1 cellular context compared by ENCODE assay signal in the genomic region with DNA sequence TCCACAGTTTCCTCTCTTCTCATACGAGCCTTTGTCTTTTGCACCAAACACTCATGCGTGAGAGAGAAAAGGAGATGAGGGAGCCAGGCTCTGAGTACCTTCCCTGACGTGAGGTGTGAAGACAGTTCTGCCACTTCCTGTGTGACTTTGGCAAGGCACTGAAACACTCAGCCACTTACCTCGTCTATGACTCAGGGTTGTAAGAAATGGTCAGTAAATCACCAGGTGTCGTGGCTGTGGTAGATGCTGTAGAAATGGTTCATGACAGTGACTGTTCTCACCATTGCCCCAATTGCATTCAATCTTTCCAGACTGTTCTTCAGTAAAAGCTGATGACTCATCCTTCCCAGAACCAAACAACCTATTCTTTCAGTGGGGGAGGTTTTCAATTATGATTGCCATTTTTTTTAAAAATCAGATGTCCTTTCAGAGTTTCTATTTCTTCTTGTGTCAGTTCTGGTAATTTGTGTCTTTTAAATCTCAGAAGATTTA.
TF ChIP-seq lines count a peak whose summit lies in the region.

No MANE protein-coding gene starts in this region.

TF ChIP-seq in GM12878, 131 proteins besides CTCF, POLR2A, EP300 and RAD21 (continued from another document and continues in another):
- TF ChIP-seq, protein P1, sequence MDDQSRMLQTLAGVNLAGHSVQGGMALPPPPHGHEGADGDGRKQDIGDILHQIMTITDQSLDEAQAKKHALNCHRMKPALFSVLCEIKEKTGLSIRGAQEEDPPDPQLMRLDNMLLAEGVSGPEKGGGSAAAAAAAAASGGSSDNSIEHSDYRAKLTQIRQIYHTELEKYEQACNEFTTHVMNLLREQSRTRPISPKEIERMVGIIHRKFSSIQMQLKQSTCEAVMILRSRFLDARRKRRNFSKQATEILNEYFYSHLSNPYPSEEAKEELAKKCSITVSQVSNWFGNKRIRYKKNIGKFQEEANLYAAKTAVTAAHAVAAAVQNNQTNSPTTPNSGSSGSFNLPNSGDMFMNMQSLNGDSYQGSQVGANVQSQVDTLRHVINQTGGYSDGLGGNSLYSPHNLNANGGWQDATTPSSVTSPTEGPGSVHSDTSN (IDR thresholded peaks at IDR 0.05; ENCODE audit: insufficient replicate concordance, low read depth, low read length) = peak; percentile 49
- TF ChIP-seq BCL11A (IDR thresholded peaks at IDR 0.05; ENCODE audit: low read depth, low read length) = peak; percentile 67; the same call in 1 of the 2 replicates
- peak; percentile 71; the same call in 1 of the 2 replicates for TF ChIP-seq JUND (IDR thresholded peaks at IDR 0.05; ENCODE audit: low read depth, low read length)
- 0 out of 2 replicates have a peak, but pooled peaks have one; percentile 24 for TF ChIP-seq CREM (IDR thresholded peaks at IDR 0.05; ENCODE audit: low read depth)
- peak; percentile 89 for TF ChIP-seq MTA2 (IDR thresholded peaks at IDR 0.05; ENCODE audit: low read depth)
- peak; percentile 60; the same call in 1 of the 2 replicates for TF ChIP-seq SPI1 (IDR thresholded peaks at IDR 0.05; ENCODE audit: borderline replicate concordance, insufficient read depth, low read depth, low read length)
- TF ChIP-seq CHD2 (IDR thresholded peaks at IDR 0.05; ENCODE audit: borderline replicate concordance, low read depth, low read length) = no peak
- TF ChIP-seq ESRRA (IDR thresholded peaks at IDR 0.05; ENCODE audit: low read length) = no peak
- no peak for TF ChIP-seq KDM1A (IDR thresholded peaks at IDR 0.05; ENCODE audit: borderline replicate concordance)
- TF ChIP-seq, protein P2, sequence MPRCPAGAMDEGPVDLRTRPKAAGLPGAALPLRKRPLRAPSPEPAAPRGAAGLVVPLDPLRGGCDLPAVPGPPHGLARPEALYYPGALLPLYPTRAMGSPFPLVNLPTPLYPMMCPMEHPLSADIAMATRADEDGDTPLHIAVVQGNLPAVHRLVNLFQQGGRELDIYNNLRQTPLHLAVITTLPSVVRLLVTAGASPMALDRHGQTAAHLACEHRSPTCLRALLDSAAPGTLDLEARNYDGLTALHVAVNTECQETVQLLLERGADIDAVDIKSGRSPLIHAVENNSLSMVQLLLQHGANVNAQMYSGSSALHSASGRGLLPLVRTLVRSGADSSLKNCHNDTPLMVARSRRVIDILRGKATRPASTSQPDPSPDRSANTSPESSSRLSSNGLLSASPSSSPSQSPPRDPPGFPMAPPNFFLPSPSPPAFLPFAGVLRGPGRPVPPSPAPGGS (IDR thresholded peaks at IDR 0.05; ENCODE audit: borderline replicate concordance, insufficient read depth, low read depth, low read length, poor library complexity, severe bottlenecking) = no peak
- TF ChIP-seq, protein P3, sequence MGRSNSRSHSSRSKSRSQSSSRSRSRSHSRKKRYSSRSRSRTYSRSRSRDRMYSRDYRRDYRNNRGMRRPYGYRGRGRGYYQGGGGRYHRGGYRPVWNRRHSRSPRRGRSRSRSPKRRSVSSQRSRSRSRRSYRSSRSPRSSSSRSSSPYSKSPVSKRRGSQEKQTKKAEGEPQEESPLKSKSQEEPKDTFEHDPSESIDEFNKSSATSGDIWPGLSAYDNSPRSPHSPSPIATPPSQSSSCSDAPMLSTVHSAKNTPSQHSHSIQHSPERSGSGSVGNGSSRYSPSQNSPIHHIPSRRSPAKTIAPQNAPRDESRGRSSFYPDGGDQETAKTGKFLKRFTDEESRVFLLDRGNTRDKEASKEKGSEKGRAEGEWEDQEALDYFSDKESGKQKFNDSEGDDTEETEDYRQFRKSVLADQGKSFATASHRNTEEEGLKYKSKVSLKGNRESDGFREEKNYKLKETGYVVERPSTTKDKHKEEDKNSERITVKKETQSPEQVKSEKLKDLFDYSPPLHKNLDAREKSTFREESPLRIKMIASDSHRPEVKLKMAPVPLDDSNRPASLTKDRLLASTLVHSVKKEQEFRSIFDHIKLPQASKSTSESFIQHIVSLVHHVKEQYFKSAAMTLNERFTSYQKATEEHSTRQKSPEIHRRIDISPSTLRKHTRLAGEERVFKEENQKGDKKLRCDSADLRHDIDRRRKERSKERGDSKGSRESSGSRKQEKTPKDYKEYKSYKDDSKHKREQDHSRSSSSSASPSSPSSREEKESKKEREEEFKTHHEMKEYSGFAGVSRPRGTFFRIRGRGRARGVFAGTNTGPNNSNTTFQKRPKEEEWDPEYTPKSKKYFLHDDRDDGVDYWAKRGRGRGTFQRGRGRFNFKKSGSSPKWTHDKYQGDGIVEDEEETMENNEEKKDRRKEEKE (IDR thresholded peaks at IDR 0.05) = no peak
- no peak; the same call in 1 of the 2 replicates for TF ChIP-seq PAX5 (IDR thresholded peaks at IDR 0.05; ENCODE audit: borderline replicate concordance, low read depth, low read length)
- TF ChIP-seq, protein P4, sequence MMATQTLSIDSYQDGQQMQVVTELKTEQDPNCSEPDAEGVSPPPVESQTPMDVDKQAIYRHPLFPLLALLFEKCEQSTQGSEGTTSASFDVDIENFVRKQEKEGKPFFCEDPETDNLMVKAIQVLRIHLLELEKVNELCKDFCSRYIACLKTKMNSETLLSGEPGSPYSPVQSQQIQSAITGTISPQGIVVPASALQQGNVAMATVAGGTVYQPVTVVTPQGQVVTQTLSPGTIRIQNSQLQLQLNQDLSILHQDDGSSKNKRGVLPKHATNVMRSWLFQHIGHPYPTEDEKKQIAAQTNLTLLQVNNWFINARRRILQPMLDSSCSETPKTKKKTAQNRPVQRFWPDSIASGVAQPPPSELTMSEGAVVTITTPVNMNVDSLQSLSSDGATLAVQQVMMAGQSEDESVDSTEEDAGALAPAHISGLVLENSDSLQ (IDR thresholded peaks at IDR 0.05) = peak; percentile 79
- TF ChIP-seq MEF2B (IDR thresholded peaks at IDR 0.05; ENCODE audit: partially characterized antibody, poor library complexity, severe bottlenecking) = peak; percentile 82
- no peak for TF ChIP-seq YBX1 (IDR thresholded peaks at IDR 0.05)
- TF ChIP-seq MXI1 (IDR thresholded peaks at IDR 0.05; ENCODE audit: low read depth, low read length) = no peak
- peak; percentile 52 for TF ChIP-seq RUNX3 (IDR thresholded peaks at IDR 0.05; ENCODE audit: low read length)
- TF ChIP-seq EZH2 (IDR thresholded peaks at IDR 0.05; ENCODE audit: borderline replicate concordance, control insufficient read depth, low read depth, low read length) = no peak
- TF ChIP-seq MYB (IDR thresholded peaks at IDR 0.05; ENCODE audit: borderline replicate concordance, low read depth, low read length) = no peak
- no peak for TF ChIP-seq KLF5 (IDR thresholded peaks at IDR 0.05; ENCODE audit: partially characterized antibody)
- peak; percentile 68; the same call in 1 of the 2 replicates for TF ChIP-seq ZNF207 (IDR thresholded peaks at IDR 0.05; ENCODE audit: borderline replicate concordance)
- no peak for TF ChIP-seq TCF7 (IDR thresholded peaks at IDR 0.05; ENCODE audit: borderline replicate concordance)
- TF ChIP-seq, protein P5, sequence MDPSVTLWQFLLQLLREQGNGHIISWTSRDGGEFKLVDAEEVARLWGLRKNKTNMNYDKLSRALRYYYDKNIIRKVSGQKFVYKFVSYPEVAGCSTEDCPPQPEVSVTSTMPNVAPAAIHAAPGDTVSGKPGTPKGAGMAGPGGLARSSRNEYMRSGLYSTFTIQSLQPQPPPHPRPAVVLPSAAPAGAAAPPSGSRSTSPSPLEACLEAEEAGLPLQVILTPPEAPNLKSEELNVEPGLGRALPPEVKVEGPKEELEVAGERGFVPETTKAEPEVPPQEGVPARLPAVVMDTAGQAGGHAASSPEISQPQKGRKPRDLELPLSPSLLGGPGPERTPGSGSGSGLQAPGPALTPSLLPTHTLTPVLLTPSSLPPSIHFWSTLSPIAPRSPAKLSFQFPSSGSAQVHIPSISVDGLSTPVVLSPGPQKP (IDR thresholded peaks at IDR 0.05; ENCODE audit: low read depth, low read length) = no peak
- TF ChIP-seq, protein P6, sequence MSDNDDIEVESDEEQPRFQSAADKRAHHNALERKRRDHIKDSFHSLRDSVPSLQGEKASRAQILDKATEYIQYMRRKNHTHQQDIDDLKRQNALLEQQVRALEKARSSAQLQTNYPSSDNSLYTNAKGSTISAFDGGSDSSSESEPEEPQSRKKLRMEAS (IDR thresholded peaks at IDR 0.05; ENCODE audit: low read depth, low read length) = no peak
- TF ChIP-seq, protein P7, sequence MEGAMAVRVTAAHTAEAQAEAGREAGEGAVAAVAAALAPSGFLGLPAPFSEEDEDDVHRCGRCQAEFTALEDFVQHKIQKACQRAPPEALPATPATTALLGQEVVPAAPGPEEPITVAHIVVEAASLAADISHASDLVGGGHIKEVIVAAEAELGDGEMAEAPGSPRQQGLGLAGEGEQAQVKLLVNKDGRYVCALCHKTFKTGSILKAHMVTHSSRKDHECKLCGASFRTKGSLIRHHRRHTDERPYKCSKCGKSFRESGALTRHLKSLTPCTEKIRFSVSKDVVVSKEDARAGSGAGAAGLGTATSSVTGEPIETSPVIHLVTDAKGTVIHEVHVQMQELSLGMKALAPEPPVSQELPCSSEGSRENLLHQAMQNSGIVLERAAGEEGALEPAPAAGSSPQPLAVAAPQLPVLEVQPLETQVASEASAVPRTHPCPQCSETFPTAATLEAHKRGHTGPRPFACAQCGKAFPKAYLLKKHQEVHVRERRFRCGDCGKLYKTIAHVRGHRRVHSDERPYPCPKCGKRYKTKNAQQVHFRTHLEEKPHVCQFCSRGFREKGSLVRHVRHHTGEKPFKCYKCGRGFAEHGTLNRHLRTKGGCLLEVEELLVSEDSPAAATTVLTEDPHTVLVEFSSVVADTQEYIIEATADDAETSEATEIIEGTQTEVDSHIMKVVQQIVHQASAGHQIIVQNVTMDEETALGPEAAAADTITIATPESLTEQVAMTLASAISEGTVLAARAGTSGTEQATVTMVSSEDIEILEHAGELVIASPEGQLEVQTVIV (IDR thresholded peaks at IDR 0.05; ENCODE audit: borderline replicate concordance, partially characterized antibody) = peak; percentile 29
- no peak for TF ChIP-seq ZNF24 (IDR thresholded peaks at IDR 0.05)
- TF ChIP-seq, protein P8, sequence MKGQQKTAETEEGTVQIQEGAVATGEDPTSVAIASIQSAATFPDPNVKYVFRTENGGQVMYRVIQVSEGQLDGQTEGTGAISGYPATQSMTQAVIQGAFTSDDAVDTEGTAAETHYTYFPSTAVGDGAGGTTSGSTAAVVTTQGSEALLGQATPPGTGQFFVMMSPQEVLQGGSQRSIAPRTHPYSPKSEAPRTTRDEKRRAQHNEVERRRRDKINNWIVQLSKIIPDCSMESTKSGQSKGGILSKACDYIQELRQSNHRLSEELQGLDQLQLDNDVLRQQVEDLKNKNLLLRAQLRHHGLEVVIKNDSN (IDR thresholded peaks at IDR 0.05; ENCODE audit: borderline replicate concordance, extremely low read length, insufficient read depth, low read depth, low read length) = no peak
- TF ChIP-seq BHLHE40 (IDR thresholded peaks at IDR 0.05; ENCODE audit: borderline replicate concordance in 1 of 2, low read depth in 2 of 2, low read length in 1 of 2) = peak; percentile 51 to 83; a peak in 3 of 4 replicates
- peak; percentile 59; the same call in 1 of the 3 replicates for TF ChIP-seq POU2F2 (IDR thresholded peaks at IDR 0.05; ENCODE audit: borderline replicate concordance, low read depth, low read length)
- TF ChIP-seq, protein P9, sequence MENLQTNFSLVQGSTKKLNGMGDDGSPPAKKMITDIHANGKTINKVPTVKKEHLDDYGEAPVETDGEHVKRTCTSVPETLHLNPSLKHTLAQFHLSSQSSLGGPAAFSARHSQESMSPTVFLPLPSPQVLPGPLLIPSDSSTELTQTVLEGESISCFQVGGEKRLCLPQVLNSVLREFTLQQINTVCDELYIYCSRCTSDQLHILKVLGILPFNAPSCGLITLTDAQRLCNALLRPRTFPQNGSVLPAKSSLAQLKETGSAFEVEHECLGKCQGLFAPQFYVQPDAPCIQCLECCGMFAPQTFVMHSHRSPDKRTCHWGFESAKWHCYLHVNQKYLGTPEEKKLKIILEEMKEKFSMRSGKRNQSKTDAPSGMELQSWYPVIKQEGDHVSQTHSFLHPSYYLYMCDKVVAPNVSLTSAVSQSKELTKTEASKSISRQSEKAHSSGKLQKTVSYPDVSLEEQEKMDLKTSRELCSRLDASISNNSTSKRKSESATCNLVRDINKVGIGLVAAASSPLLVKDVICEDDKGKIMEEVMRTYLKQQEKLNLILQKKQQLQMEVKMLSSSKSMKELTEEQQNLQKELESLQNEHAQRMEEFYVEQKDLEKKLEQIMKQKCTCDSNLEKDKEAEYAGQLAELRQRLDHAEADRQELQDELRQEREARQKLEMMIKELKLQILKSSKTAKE (IDR thresholded peaks at IDR 0.05; ENCODE audit: low read depth, poor library complexity, severe bottlenecking) = peak; percentile 91
- no peak for TF ChIP-seq ZNF217 (IDR thresholded peaks at IDR 0.05)
- no peak for TF ChIP-seq FOXM1 (IDR thresholded peaks at IDR 0.05; ENCODE audit: low read depth, low read length)
- no peak for TF ChIP-seq NR2C2 (IDR thresholded peaks at IDR 0.05; ENCODE audit: borderline replicate concordance, control insufficient read depth, insufficient read length, low read depth)
- TF ChIP-seq, protein P10, sequence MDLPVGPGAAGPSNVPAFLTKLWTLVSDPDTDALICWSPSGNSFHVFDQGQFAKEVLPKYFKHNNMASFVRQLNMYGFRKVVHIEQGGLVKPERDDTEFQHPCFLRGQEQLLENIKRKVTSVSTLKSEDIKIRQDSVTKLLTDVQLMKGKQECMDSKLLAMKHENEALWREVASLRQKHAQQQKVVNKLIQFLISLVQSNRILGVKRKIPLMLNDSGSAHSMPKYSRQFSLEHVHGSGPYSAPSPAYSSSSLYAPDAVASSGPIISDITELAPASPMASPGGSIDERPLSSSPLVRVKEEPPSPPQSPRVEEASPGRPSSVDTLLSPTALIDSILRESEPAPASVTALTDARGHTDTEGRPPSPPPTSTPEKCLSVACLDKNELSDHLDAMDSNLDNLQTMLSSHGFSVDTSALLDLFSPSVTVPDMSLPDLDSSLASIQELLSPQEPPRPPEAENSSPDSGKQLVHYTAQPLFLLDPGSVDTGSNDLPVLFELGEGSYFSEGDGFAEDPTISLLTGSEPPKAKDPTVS (IDR thresholded peaks at IDR 0.05; ENCODE audit: low read depth, low read length) = peak; percentile 82; the same call in 1 of the 2 replicates
- no peak for TF ChIP-seq TCF3 (IDR thresholded peaks at IDR 0.05; ENCODE audit: borderline replicate concordance, insufficient read depth, low read depth, low read length)
- TF ChIP-seq ZNF274 (IDR thresholded peaks at IDR 0.05; ENCODE audit: insufficient read depth, insufficient read length) = no peak
- peak; percentile 68 for TF ChIP-seq TCF12 (IDR thresholded peaks at IDR 0.05; ENCODE audit: low read depth, low read length)
- TF ChIP-seq, protein P11, sequence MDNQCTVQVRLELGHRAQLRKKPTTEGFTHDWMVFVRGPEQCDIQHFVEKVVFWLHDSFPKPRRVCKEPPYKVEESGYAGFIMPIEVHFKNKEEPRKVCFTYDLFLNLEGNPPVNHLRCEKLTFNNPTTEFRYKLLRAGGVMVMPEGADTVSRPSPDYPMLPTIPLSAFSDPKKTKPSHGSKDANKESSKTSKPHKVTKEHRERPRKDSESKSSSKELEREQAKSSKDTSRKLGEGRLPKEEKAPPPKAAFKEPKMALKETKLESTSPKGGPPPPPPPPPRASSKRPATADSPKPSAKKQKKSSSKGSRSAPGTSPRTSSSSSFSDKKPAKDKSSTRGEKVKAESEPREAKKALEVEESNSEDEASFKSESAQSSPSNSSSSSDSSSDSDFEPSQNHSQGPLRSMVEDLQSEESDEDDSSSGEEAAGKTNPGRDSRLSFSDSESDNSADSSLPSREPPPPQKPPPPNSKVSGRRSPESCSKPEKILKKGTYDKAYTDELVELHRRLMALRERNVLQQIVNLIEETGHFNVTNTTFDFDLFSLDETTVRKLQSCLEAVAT (IDR thresholded peaks at IDR 0.05) = peak; percentile 84
- TF ChIP-seq NFXL1 (IDR thresholded peaks at IDR 0.05; ENCODE audit: borderline replicate concordance) = no peak
